1 cellular context compared by ENCODE assay signal in the genomic region with DNA sequence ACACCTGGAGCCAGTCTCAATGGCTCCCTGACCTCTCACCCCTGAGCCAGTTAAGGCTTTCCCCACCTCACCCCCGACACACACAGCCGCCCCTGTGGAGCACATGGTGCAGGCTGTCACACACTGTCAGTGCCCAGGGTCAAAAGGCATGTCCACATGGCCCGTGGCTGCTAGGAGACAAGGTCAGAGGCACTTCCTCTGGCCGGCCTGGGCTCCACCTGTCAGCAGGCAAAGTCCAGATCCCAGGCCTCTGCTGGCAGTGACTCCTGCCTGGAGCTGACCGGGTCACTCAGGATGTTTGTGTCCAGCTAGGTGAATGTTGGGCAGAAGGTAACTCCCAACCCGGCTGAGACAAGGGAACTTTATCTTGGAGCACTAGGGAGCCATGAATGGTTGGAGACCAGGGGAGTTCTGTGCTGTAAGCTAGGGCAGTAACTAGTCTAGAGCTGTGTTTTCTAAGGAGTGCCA.
A peak's percentile ranks its signal among the peaks of the same experiment; 100 is the strongest.
TF ChIP-seq lines count a peak whose summit lies in the region.

No MANE protein-coding gene starts in this region.

TF ChIP-seq in HEK293, 187 proteins besides CTCF, POLR2A, EP300 and RAD21 (continued from another document):
- TF ChIP-seq ZBTB44 (tag by site-specific recombination; IDR thresholded peaks at IDR 0.05) (no peak), ZFP37 (tag by site-specific recombination; IDR thresholded peaks at IDR 0.05) (no peak), BCL11B (tag by site-specific recombination; IDR thresholded peaks at IDR 0.05; ENCODE audit: low read depth) (0 out of 2 replicates have a peak, but pooled peaks have one; percentile 26)
